11 cellular contexts compared by ENCODE assay signal in genomic region chr7:21383833-21384220, GRCh38. TPM values are rescaled to one million over a fixed set of nuclear protein-coding genes. Genes with fewer than 3 reads are reported as not detected.
DNase-seq lines count a peak whose midpoint lies in the region; ATAC-seq and TF ChIP-seq lines count a peak whose summit lies in the region.
"Had no signal": no experiment of that assay in that cellular context is flagged by ENCODE, and none has a peak within 500 bp of the region (broad histone marks: within the 10 kb centered on the region; RNA-seq: fewer than 3 reads in every experiment).

No MANE protein-coding gene starts in this region.

- H3K36me3 Mint-ChIP-seq in activated CD4-positive, alpha-beta memory T cell treated with anti-CD3 and anti-CD28 coated beads, Interleukin-2, amount 10 ng/mL, durations not matched to agents 7 days and 5 days (ENCODE audit: low read depth) = peaks cover 23% of the 10 kb centered on the region
- H3K36me3 Mint-ChIP-seq in activated CD4-positive, alpha-beta memory T cell treated with anti-CD3 and anti-CD28 coated beads for 36 hours = no peaks in the 10 kb centered on the region
- no peaks in the 10 kb centered on the region for H3K36me3 Mint-ChIP-seq in natural killer cell

- no peak for DNase-seq in activated CD4-positive, alpha-beta memory T cell treated with anti-CD3 and anti-CD28 coated beads, Interleukin-2, amount 10 ng/mL, durations not matched to agents 7 days and 5 days
- DNase-seq in activated CD4-positive, alpha-beta memory T cell treated with anti-CD3 and anti-CD28 coated beads for 36 hours = no peak
- DNase-seq in natural killer cell (no peak), NCI-H1105 (lab: John Stamatoyannopoulos, UW) (no peak), SIG-M5 (lab: John Stamatoyannopoulos, UW) (no peak), Ammon's horn (ENCODE audit: low spot score) (no peak)
- DNase-seq: foreskin melanocyte, left lung, uterus had no signal

- H3K4me1 Mint-ChIP-seq in activated CD4-positive, alpha-beta memory T cell treated with anti-CD3 and anti-CD28 coated beads, Interleukin-2, amount 10 ng/mL, durations not matched to agents 7 days and 5 days = peaks cover 33% of the 10 kb centered on the region
- H3K4me1 Mint-ChIP-seq in activated CD4-positive, alpha-beta memory T cell treated with anti-CD3 and anti-CD28 coated beads for 36 hours (ENCODE audit: low read depth) = peaks cover 10% of the 10 kb centered on the region
- H3K4me1 Mint-ChIP-seq in natural killer cell = peaks cover 32 to 37% of the 10 kb centered on the region in 2 donors

- H3K4me3 Mint-ChIP-seq in activated CD4-positive, alpha-beta memory T cell treated with anti-CD3 and anti-CD28 coated beads, Interleukin-2, amount 10 ng/mL, durations not matched to agents 7 days and 5 days = peak overlapping the region; percentile 53
- no peak overlapping the region for H3K4me3 Mint-ChIP-seq in activated CD4-positive, alpha-beta memory T cell treated with anti-CD3 and anti-CD28 coated beads for 36 hours
- H3K4me3 Mint-ChIP-seq in natural killer cell = peak overlapping the region; percentile 83

- intact Hi-C loops in activated CD4-positive, alpha-beta memory T cell treated with anti-CD3 and anti-CD28 coated beads for 36 hours (cut with micrococcal nuclease) = no loop called here
- intact Hi-C loops in natural killer cell (cut with micrococcal nuclease) = loop anchor here (1.0 to 2.0 kb wide), 3 partner anchors 29 to 45 kb away; no protein-coding TSS in a partner anchor

- peaks cover 6% of the 10 kb centered on the region for H3K9me3 Mint-ChIP-seq in activated CD4-positive, alpha-beta memory T cell treated with anti-CD3 and anti-CD28 coated beads, Interleukin-2, amount 10 ng/mL, durations not matched to agents 7 days and 5 days
- H3K9me3 Mint-ChIP-seq in activated CD4-positive, alpha-beta memory T cell treated with anti-CD3 and anti-CD28 coated beads for 36 hours = no peaks in the 10 kb centered on the region
- no peaks in the 10 kb centered on the region for H3K9me3 Mint-ChIP-seq in natural killer cell

- CTCF ChIA-PET in activated CD4-positive, alpha-beta memory T cell treated with anti-CD3 and anti-CD28 coated beads, Interleukin-2, amount 10 ng/mL, durations not matched to agents 7 days and 5 days (lab: Charles Lee) = interaction anchor here (0.7 to 2.9 kb wide), 13 partner anchors 15 to 186 kb away, joined by 3 to 14 read pairs (median 5); partner anchors contain the start of gene SP4
- CTCF ChIA-PET in activated CD4-positive, alpha-beta memory T cell treated with anti-CD3 and anti-CD28 coated beads for 36 hours (lab: Charles Lee) = interaction anchor here (0.5 to 1.7 kb wide), 4 partner anchors 66 to 130 kb away, joined by 3 read pairs; no protein-coding TSS in a partner anchor

- TF ChIP-seq CTCF in natural killer cell (IDR thresholded peaks at IDR 0.05) = no peak

- ATAC-seq in GM21717 (IDR thresholded peaks at IDR 0.05; ENCODE audit: unreplicated experiment) (peak; percentile 93), HG03196 (IDR thresholded peaks at IDR 0.05; ENCODE audit: unreplicated experiment) (peak; percentile 83), natural killer cell (peak; percentile 71 to 76 (median 73))
- ATAC-seq: left lung had no signal

- H3K27me3 Mint-ChIP-seq in activated CD4-positive, alpha-beta memory T cell treated with anti-CD3 and anti-CD28 coated beads, Interleukin-2, amount 10 ng/mL, durations not matched to agents 7 days and 5 days = no peaks in the 10 kb centered on the region
- H3K27me3 Mint-ChIP-seq in activated CD4-positive, alpha-beta memory T cell treated with anti-CD3 and anti-CD28 coated beads for 36 hours = no peaks in the 10 kb centered on the region
- no peaks in the 10 kb centered on the region for H3K27me3 Mint-ChIP-seq in natural killer cell (ENCODE audit: low read depth in 2 of 2)

- peak overlapping the region; percentile 79 for H3K27ac Mint-ChIP-seq in activated CD4-positive, alpha-beta memory T cell treated with anti-CD3 and anti-CD28 coated beads, Interleukin-2, amount 10 ng/mL, durations not matched to agents 7 days and 5 days
- no peak overlapping the region for H3K27ac Mint-ChIP-seq in activated CD4-positive, alpha-beta memory T cell treated with anti-CD3 and anti-CD28 coated beads for 36 hours
- H3K27ac Mint-ChIP-seq in natural killer cell = peak overlapping the region; percentile 87 to 94

- POLR2A ChIA-PET in activated CD4-positive, alpha-beta memory T cell treated with anti-CD3 and anti-CD28 coated beads, Interleukin-2, amount 10 ng/mL, durations not matched to agents 7 days and 5 days (lab: Charles Lee) = interaction anchor here (0.9 to 2.6 kb wide), 10 partner anchors 20 to 47 kb away, joined by 3 to 28 read pairs (median 8); partner anchors contain the start of gene SP4
- POLR2A ChIA-PET in activated CD4-positive, alpha-beta memory T cell treated with anti-CD3 and anti-CD28 coated beads for 36 hours (lab: Charles Lee) = interaction anchor here (1.0 kb wide), 1 partner anchor 15 kb away, joined by 3 read pairs; no protein-coding TSS in a partner anchor

RNA-seq across cellular contexts. Expression of gene SP4, which starts 44.1 kb away (rescaled TPM):
- total RNA-seq in activated CD4-positive, alpha-beta memory T cell treated with anti-CD3 and anti-CD28 coated beads, Interleukin-2, amount 10 ng/mL, durations not matched to agents 7 days and 5 days = 10 to 100 TPM; 54.2 to 54.3 TPM
- 10 to 100 TPM; 18.4 to 19.0 TPM for total RNA-seq in activated CD4-positive, alpha-beta memory T cell treated with anti-CD3 and anti-CD28 coated beads for 36 hours
- total RNA-seq in natural killer cell = 10 to 100 TPM; 38.8 to 49.6 (median 44.5) TPM
